21 cellular contexts compared by ENCODE assay signal in the genomic region with DNA sequence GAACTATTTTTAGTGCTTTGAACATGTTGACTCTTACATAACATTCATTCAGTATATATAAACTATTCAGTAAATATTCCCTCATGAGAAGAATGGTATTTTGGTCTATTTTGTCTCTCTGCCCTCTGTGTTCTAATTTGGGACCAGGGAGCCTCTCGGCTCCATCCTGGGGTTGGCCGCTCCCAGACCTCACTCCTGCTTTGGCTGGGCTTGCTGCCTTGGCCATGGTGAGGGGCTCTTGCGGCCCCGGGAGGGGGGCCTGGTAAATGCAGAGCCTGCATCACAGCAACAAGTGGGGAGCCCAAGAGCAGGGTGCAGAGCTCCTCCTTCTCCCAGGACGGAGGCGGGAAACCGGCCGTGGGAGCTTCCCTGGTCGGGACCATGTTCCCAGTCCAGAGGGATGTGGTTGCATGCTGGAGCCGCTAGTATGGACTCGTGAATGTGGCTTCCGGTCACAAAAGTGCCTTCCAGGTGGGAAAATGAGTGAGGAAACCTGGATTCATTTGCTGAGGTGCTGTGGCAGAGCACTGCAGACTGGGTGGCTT.
DNase-seq lines count a peak whose midpoint lies in the region; ATAC-seq and TF ChIP-seq lines count a peak whose summit lies in the region.
"Had no signal": no experiment of that assay in that cellular context is flagged by ENCODE, and none has a peak within 500 bp of the region (broad histone marks: within the 10 kb centered on the region; RNA-seq: fewer than 3 reads in every experiment).

No MANE protein-coding gene starts in this region.

- 67 to 72% methylated on average over 12 of the region's 12 CpGs for WGBS in heart right ventricle, 2 donors

- no TSS peak for BruUV-seq in MCF 10A (replicated peaks; lab: Mats Ljungman, UMichigan)

- DNase-seq in adipocyte (ENCODE audit: low read depth) (no peak), heart right ventricle (no peak), omental fat pad (ENCODE audit: low spot score) (no peak), vagina (ENCODE audit: extremely low spot score in 2 of 2) (no peak), MCF 10A (ENCODE audit: unreplicated experiment) (no peak), breast epithelium (ENCODE audit: low spot score in 2 of 2) (no peak)
- no peak for DNase-seq in activated naive CD8-positive, alpha-beta T cell treated with anti-CD3 and anti-CD28 coated beads, Interleukin-2, amount 50 U/mL, for 24 hours
- DNase-seq: activated B cell treated with CpG ODN at 0.5 μM for 24 hours; activated CD4-positive, alpha-beta T cell treated with anti-CD3 and anti-CD28 coated beads, Interleukin-2, amount 50 U/mL, for 4 hours; activated naive CD8-positive, alpha-beta T cell treated with anti-CD3 and anti-CD28 coated beads, Interleukin-2, amount 10 ng/mL, durations not matched to agents 7 days and 5 days; CD4-positive, alpha-beta memory T cell; colonic mucosa; DMS79; HCEC 1CT; NCI-H1694 treated with DMSO at 0.1 percent for 48 hours; NCI-H69; retina; SW 1271 had no signal

- H3K27me3 Mint-ChIP-seq in activated naive CD8-positive, alpha-beta T cell treated with anti-CD3 and anti-CD28 coated beads, Interleukin-2, amount 50 U/mL, for 24 hours = no peaks in the 10 kb centered on the region
- H3K27me3 Mint-ChIP-seq in MCF 10A (ENCODE audit: insufficient read depth, unreplicated experiment) = no peaks in the 10 kb centered on the region
- H3K27me3 Mint-ChIP-seq: brain had no signal

- H3K9me3 Mint-ChIP-seq in activated naive CD8-positive, alpha-beta T cell treated with anti-CD3 and anti-CD28 coated beads, Interleukin-2, amount 50 U/mL, for 24 hours = no peaks in the 10 kb centered on the region
- H3K9me3 Mint-ChIP-seq in MCF 10A (ENCODE audit: unreplicated experiment) = no peaks in the 10 kb centered on the region
- H3K9me3 Mint-ChIP-seq: activated B cell treated with CpG ODN at 0.5 μM for 24 hours; activated naive CD8-positive, alpha-beta T cell treated with anti-CD3 and anti-CD28 coated beads, Interleukin-2, amount 10 ng/mL, durations not matched to agents 7 days and 5 days; brain; CD4-positive, alpha-beta memory T cell had no signal

- H3K4me1 Mint-ChIP-seq in activated naive CD8-positive, alpha-beta T cell treated with anti-CD3 and anti-CD28 coated beads, Interleukin-2, amount 50 U/mL, for 24 hours = peaks cover 8% of the 10 kb centered on the region
- H3K4me1 Mint-ChIP-seq in MCF 10A (ENCODE audit: insufficient read depth, unreplicated experiment) = no peaks in the 10 kb centered on the region

- H3K27me3 ChIP-seq in adipocyte (replicated peaks; ENCODE audit: control insufficient read depth, insufficient read depth, low read length) = no peaks in the 10 kb centered on the region
- H3K27me3 ChIP-seq in heart right ventricle = no peaks in the 10 kb centered on the region
- H3K27me3 ChIP-seq in vagina = no peaks in the 10 kb centered on the region
- H3K27me3 ChIP-seq in breast epithelium = no peaks in the 10 kb centered on the region
- H3K27me3 ChIP-seq: colonic mucosa, neutrophil had no signal

- H3K27ac ChIP-seq in heart right ventricle = peak overlapping the region; percentile 21 to 84 (median 63)
- peak overlapping the region; percentile 79 for H3K27ac ChIP-seq in vagina
- H3K27ac ChIP-seq in breast epithelium = peak overlapping the region in 1 of 2 donors; percentile 80
- H3K27ac ChIP-seq: KMS-11, neutrophil had no signal

- intact Hi-C loops in heart right ventricle (cut with DNase I) = loop anchor here in 1 of 10 donors (10.0 kb wide), 1 partner anchor 282 kb away; no protein-coding TSS in a partner anchor
- intact Hi-C loops in vagina (cut with DNase I) = no loop called here
- intact Hi-C loops in MCF 10A (cut with micrococcal nuclease) = no loop called here
- intact Hi-C loops in breast epithelium (cut with DNase I; ENCODE audit: low total_unique reads) = no loop called here

- CTCF ChIA-PET in MCF 10A (lab: Yijun Ruan, JAX) = interaction anchor here (0.6 kb wide), 1 partner anchor 577 kb away, joined by 3 read pairs; no protein-coding TSS in a partner anchor

- H3K9ac ChIP-seq in adipocyte (ENCODE audit: low read length) = peak overlapping the region; percentile 86
- H3K9ac ChIP-seq: KMS-11 had no signal

- POLR2A ChIA-PET in MCF 10A (lab: Yijun Ruan, JAX) = no interaction called here

- H3K4me1 ChIP-seq in adipocyte (ENCODE audit: control insufficient read depth, insufficient read depth, low read length) (peaks cover 28% of the 10 kb centered on the region), heart right ventricle (peaks cover 12 to 97% (median 67%) of the 10 kb centered on the region in 9 donors), vagina (peaks cover 44% of the 10 kb centered on the region), breast epithelium (peaks cover 3 to 7% of the 10 kb centered on the region in 2 donors)
- H3K4me1 ChIP-seq: colonic mucosa had no signal

- H3K4me3 ChIP-seq in adipocyte (ENCODE audit: low read length) (no peak overlapping the region), heart right ventricle (no peak overlapping the region), vagina (no peak overlapping the region), breast epithelium (no peak overlapping the region)
- H3K4me3 ChIP-seq: colonic mucosa had no signal

- no peak overlapping the region for H3K27ac Mint-ChIP-seq in activated naive CD8-positive, alpha-beta T cell treated with anti-CD3 and anti-CD28 coated beads, Interleukin-2, amount 50 U/mL, for 24 hours
- no peak overlapping the region for H3K27ac Mint-ChIP-seq in MCF 10A (ENCODE audit: low read depth, unreplicated experiment)
- H3K27ac Mint-ChIP-seq: activated B cell treated with CpG ODN at 0.5 μM for 24 hours; activated naive CD8-positive, alpha-beta T cell treated with anti-CD3 and anti-CD28 coated beads, Interleukin-2, amount 10 ng/mL, durations not matched to agents 7 days and 5 days; CD4-positive, alpha-beta memory T cell had no signal

- no peaks in the 10 kb centered on the region for H3K36me3 ChIP-seq in adipocyte (ENCODE audit: control insufficient read depth, insufficient read depth, low read length, severe bottlenecking)
- no peaks in the 10 kb centered on the region for H3K36me3 ChIP-seq in heart right ventricle
- H3K36me3 ChIP-seq in vagina = no peaks in the 10 kb centered on the region
- H3K36me3 ChIP-seq in breast epithelium = no peaks in the 10 kb centered on the region
- H3K36me3 ChIP-seq: colonic mucosa, neutrophil had no signal

- TF ChIP-seq POLR2A in vagina (IDR thresholded peaks at IDR 0.05) (no peak), breast epithelium (IDR thresholded peaks at IDR 0.05) (no peak)

- H3K4me3 Mint-ChIP-seq in activated naive CD8-positive, alpha-beta T cell treated with anti-CD3 and anti-CD28 coated beads, Interleukin-2, amount 50 U/mL, for 24 hours = no peak overlapping the region
- H3K4me3 Mint-ChIP-seq in MCF 10A (ENCODE audit: unreplicated experiment) = no peak overlapping the region
- H3K4me3 Mint-ChIP-seq: activated B cell treated with CpG ODN at 0.5 μM for 24 hours; activated naive CD8-positive, alpha-beta T cell treated with anti-CD3 and anti-CD28 coated beads, Interleukin-2, amount 10 ng/mL, durations not matched to agents 7 days and 5 days; brain; CD4-positive, alpha-beta memory T cell had no signal

- no peaks in the 10 kb centered on the region for H3K9me3 ChIP-seq in adipocyte (ENCODE audit: control insufficient read depth, low read length)
- no peaks in the 10 kb centered on the region for H3K9me3 ChIP-seq in heart right ventricle
- no peaks in the 10 kb centered on the region for H3K9me3 ChIP-seq in vagina
- H3K9me3 ChIP-seq in breast epithelium = no peaks in the 10 kb centered on the region
- H3K9me3 ChIP-seq: colonic mucosa, neutrophil had no signal

- TF ChIP-seq CTCF in heart right ventricle (IDR thresholded peaks at IDR 0.05) (no peak), omental fat pad (IDR thresholded peaks at IDR 0.05) (no peak), vagina (IDR thresholded peaks at IDR 0.05) (no peak), MCF 10A (IDR thresholded peaks at IDR 0.05; ENCODE audit: unreplicated experiment) (no peak), breast epithelium (IDR thresholded peaks at IDR 0.05) (no peak)

- H3K36me3 Mint-ChIP-seq in activated naive CD8-positive, alpha-beta T cell treated with anti-CD3 and anti-CD28 coated beads, Interleukin-2, amount 50 U/mL, for 24 hours (ENCODE audit: low read depth) = no peaks in the 10 kb centered on the region
- no peaks in the 10 kb centered on the region for H3K36me3 Mint-ChIP-seq in MCF 10A (ENCODE audit: insufficient read depth, unreplicated experiment)
- H3K36me3 Mint-ChIP-seq: activated naive CD8-positive, alpha-beta T cell treated with anti-CD3 and anti-CD28 coated beads, Interleukin-2, amount 10 ng/mL, durations not matched to agents 7 days and 5 days; brain; CD4-positive, alpha-beta memory T cell had no signal

- ATAC-seq in heart right ventricle (peak in 7 of 8 donors; percentile 5 to 52 (median 44)), omental fat pad (ENCODE audit: low FRiP score) (peak; percentile 18)
- no peak for ATAC-seq in activated naive CD8-positive, alpha-beta T cell treated with anti-CD3 and anti-CD28 coated beads, Interleukin-2, amount 50 U/mL, for 24 hours
